22 cellular contexts compared by ENCODE assay signal in the genomic region with DNA sequence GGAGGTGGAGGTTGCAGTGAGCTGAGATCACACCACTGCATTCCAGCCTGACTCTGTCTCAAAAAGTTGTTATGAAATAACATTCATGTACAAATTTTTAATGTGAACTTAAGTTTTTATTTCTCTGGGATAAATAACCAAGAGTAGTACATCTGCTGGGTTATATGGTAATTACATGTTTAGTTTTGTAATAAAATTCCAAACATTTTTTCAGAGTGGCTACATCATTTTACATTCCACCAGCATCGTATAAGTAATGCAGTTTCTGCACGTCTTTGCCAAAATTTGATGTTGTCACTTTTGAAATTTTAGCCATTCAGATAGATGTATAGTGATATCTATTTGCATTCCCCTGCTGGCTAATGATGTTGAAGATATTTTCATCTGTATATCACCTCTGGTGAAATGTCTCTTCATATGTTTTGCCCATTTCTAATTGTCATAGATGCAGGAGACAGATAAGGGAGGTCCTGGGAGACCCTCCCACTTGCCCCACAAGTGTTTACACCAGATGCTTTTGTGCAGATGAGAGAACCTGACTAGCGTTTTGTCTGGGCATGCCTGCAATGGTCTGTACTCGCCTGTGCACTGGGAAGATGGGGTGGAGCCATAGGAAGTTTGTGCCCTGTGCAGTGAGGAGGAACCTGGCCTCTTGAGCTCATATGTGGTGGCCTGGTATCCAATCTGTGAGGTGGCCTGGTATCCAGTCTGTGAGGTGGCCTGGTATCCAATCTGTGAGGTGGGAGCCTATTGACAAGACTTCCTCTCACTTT. TPM values are rescaled to one million over a fixed set of nuclear protein-coding genes. Genes with fewer than 3 reads are reported as not detected.
DNase-seq lines count a peak whose midpoint lies in the region; ATAC-seq, FAIRE-seq and TF ChIP-seq lines count a peak whose summit lies in the region.
"Had no signal": no experiment of that assay in that cellular context is flagged by ENCODE, and none has a peak within 500 bp of the region (broad histone marks: within the 10 kb centered on the region; RNA-seq: fewer than 3 reads in every experiment).

No MANE protein-coding gene starts in this region.

- no peak for TF ChIP-seq EP300 in suprapubic skin (IDR thresholded peaks at IDR 0.05)

- peak; percentile 9 for DNase-seq in DMS 273 treated with DMSO at 0.1 percent for 48 hours (lab: John Stamatoyannopoulos, UW)
- DNase-seq in KBM-7, result peak; percentile 59
- DNase-seq in dedifferentiated amniotic fluid mesenchymal stem cell (ENCODE audit: extremely low spot score), result peak; percentile 73
- DNase-seq in keratinocyte (ENCODE audit: low read depth, low spot score), result no peak
- no peak for DNase-seq in 8988T
- no peak for DNase-seq in suprapubic skin (ENCODE audit: low spot score in 2 of 2)
- DNase-seq in stimulated activated effector memory CD8-positive, alpha-beta T cell treated with anti-CD3 and anti-CD28 coated beads, Interleukin-12 subunit alpha, Interleukin-12 subunit beta, amount 100 ng/mL, for 72 hours (ENCODE audit: low spot score in 2 of 2), result no peak
- DNase-seq: activated CD4-positive, CD25-positive, alpha-beta regulatory T cell; activated CD8-positive, alpha-beta memory T cell treated with anti-CD3 and anti-CD28 coated beads for 24 hours; activated naive CD8-positive, alpha-beta T cell treated with anti-CD3 and anti-CD28 coated beads, Interleukin-2, amount 10 ng/mL, durations not matched to agents 7 days and 5 days; endodermal cell; GF-D8; H7; naive B cell; NCI-H1436 treated with DMSO at 0.1 percent for 48 hours; stimulated activated CD4-positive, alpha-beta T cell treated with anti-CD3 and anti-CD28 coated beads, Interleukin-4, amount 100 ng/mL, for 4 hours; stimulated activated CD8-positive, alpha-beta memory T cell treated with anti-CD3 and anti-CD28 coated beads, Interleukin-4, amount 100 ng/mL, for 48 hours had no signal

- ATAC-seq in GM19455 (IDR thresholded peaks at IDR 0.05; ENCODE audit: unreplicated experiment), result no peak
- no peak for ATAC-seq in stimulated activated effector memory CD8-positive, alpha-beta T cell treated with anti-CD3 and anti-CD28 coated beads, Interleukin-12 subunit alpha, Interleukin-12 subunit beta, amount 100 ng/mL, for 72 hours

- H3K9me3 Mint-ChIP-seq in stimulated activated effector memory CD8-positive, alpha-beta T cell treated with anti-CD3 and anti-CD28 coated beads, Interleukin-12 subunit alpha, Interleukin-12 subunit beta, amount 100 ng/mL, for 72 hours, result peaks cover 21% of the 10 kb centered on the region

- H3K36me3 Mint-ChIP-seq in stimulated activated effector memory CD8-positive, alpha-beta T cell treated with anti-CD3 and anti-CD28 coated beads, Interleukin-12 subunit alpha, Interleukin-12 subunit beta, amount 100 ng/mL, for 72 hours, result no peaks in the 10 kb centered on the region

- H3K4me2 ChIP-seq in keratinocyte (ENCODE audit: control insufficient read depth, extremely low read depth, insufficient read depth, low read depth, low read length), result peak overlapping the region; percentile 23
- H3K4me2 ChIP-seq: smooth muscle cell had no signal

- H3K4me1 Mint-ChIP-seq in stimulated activated effector memory CD8-positive, alpha-beta T cell treated with anti-CD3 and anti-CD28 coated beads, Interleukin-12 subunit alpha, Interleukin-12 subunit beta, amount 100 ng/mL, for 72 hours, result no peaks in the 10 kb centered on the region
- H3K4me1 Mint-ChIP-seq: activated naive CD8-positive, alpha-beta T cell treated with anti-CD3 and anti-CD28 coated beads, Interleukin-2, amount 10 ng/mL, durations not matched to agents 7 days and 5 days; B cell; endodermal cell had no signal

- H3K9me1 ChIP-seq in keratinocyte (ENCODE audit: control insufficient read depth, extremely low read depth, insufficient read depth, low read length), result no peaks in the 10 kb centered on the region

- dilution Hi-C loops in keratinocyte (cut with MboI; ENCODE audit: extremely low pct_ligation_motif_present, low sequenced_read_pairs), result no loop called here

- 58% methylated on average over 4 of the region's 4 CpGs for WGBS in suprapubic skin

- H3K9me3 ChIP-seq in keratinocyte (ENCODE audit: control insufficient read depth, low read depth, low read length) (peaks cover 20% of the 10 kb centered on the region), suprapubic skin (peaks cover 13% of the 10 kb centered on the region)

- no peak overlapping the region for H3K4me3 Mint-ChIP-seq in stimulated activated effector memory CD8-positive, alpha-beta T cell treated with anti-CD3 and anti-CD28 coated beads, Interleukin-12 subunit alpha, Interleukin-12 subunit beta, amount 100 ng/mL, for 72 hours
- H3K4me3 Mint-ChIP-seq: activated naive CD8-positive, alpha-beta T cell treated with anti-CD3 and anti-CD28 coated beads, Interleukin-2, amount 10 ng/mL, durations not matched to agents 7 days and 5 days; activated T-helper 1 cell treated with anti-CD3 and anti-CD28 coated beads, Interleukin-12 subunit alpha, Interleukin-12 subunit beta, Interleukin-2, Interleukin-4 antibody, amounts not matched to agents 30 ng/mL and 10 ng/mL and 1 ng/mL, durations not matched to agents 14 hours and 24 hours and 36 hours; B cell; endodermal cell; naive B cell had no signal

- TF ChIP-seq CTCF in keratinocyte (optimal IDR thresholded peaks at IDR 0.05 in 1 of 3, IDR thresholded peaks at IDR 0.05 in 1 of 3, conservative IDR thresholded peaks at IDR 0.05 in 1 of 3; ENCODE audit: extremely low read depth in 1 of 3, insufficient read depth in 2 of 3, low read length in 3 of 3) (no peak), suprapubic skin (IDR thresholded peaks at IDR 0.05) (no peak)

- peak; percentile 91 for FAIRE-seq in keratinocyte (lab: Jason Lieb, UNC)

- peaks cover 14% of the 10 kb centered on the region for H3K4me1 ChIP-seq in keratinocyte (ENCODE audit: control insufficient read depth, extremely low read depth, insufficient read depth, low read length)
- no peaks in the 10 kb centered on the region for H3K4me1 ChIP-seq in suprapubic skin

- no peaks in the 10 kb centered on the region for H3K27me3 ChIP-seq in keratinocyte (ENCODE audit: control insufficient read depth, extremely low read depth, insufficient read depth, low read length)
- H3K27me3 ChIP-seq in suprapubic skin, result no peaks in the 10 kb centered on the region

- no peaks in the 10 kb centered on the region for H4K20me1 ChIP-seq in keratinocyte (ENCODE audit: control insufficient read depth, extremely low read depth, insufficient read depth, low read length)

- H3K27ac ChIP-seq in keratinocyte (ENCODE audit: control insufficient read depth, insufficient read depth, low read length) (peak overlapping the region; percentile 22), suprapubic skin (no peak overlapping the region)

- H3K79me2 ChIP-seq in keratinocyte (ENCODE audit: control insufficient read depth, insufficient read depth, low read length), result no peaks in the 10 kb centered on the region

- peak overlapping the region; percentile 73 for H2AFZ ChIP-seq in keratinocyte (ENCODE audit: control insufficient read depth, low read length)

- no peak overlapping the region for H3K27ac Mint-ChIP-seq in stimulated activated effector memory CD8-positive, alpha-beta T cell treated with anti-CD3 and anti-CD28 coated beads, Interleukin-12 subunit alpha, Interleukin-12 subunit beta, amount 100 ng/mL, for 72 hours
- H3K27ac Mint-ChIP-seq: activated naive CD8-positive, alpha-beta T cell treated with anti-CD3 and anti-CD28 coated beads, Interleukin-2, amount 10 ng/mL, durations not matched to agents 7 days and 5 days; activated T-helper 1 cell treated with anti-CD3 and anti-CD28 coated beads, Interleukin-12 subunit alpha, Interleukin-12 subunit beta, Interleukin-2, Interleukin-4 antibody, amounts not matched to agents 30 ng/mL and 10 ng/mL and 1 ng/mL, durations not matched to agents 14 hours and 24 hours and 36 hours; B cell; endodermal cell had no signal

- H3K36me3 ChIP-seq in keratinocyte (ENCODE audit: control insufficient read depth in 2 of 2, extremely low read depth in 1 of 2, insufficient read depth in 2 of 2, low read length in 2 of 2) (peaks cover 0 to 6% of the 10 kb centered on the region in 2 experiments), suprapubic skin (no peaks in the 10 kb centered on the region)

- H3K4me3 ChIP-seq in keratinocyte (ENCODE audit: control insufficient read depth in 2 of 3, extremely low read depth in 1 of 3, insufficient read depth in 2 of 3, low read depth in 1 of 3, low read length in 3 of 3) (no peak overlapping the region), suprapubic skin (no peak overlapping the region)
- H3K4me3 ChIP-seq: lung, smooth muscle cell had no signal

- no peak overlapping the region for H3K9ac ChIP-seq in keratinocyte (ENCODE audit: control insufficient read depth, extremely low read depth, insufficient read depth, low read length)

- in situ Hi-C loops in KBM-7 (cut with MboI; ENCODE audit: low pct_unique_long_range_greater_than_20kb, low sequenced_read_pairs), result no loop called here

- TF ChIP-seq POLR2A in suprapubic skin (IDR thresholded peaks at IDR 0.05), result no peak

RNA-seq across cellular contexts. Expression of gene KBTBD6, which starts 12.7 kb away (rescaled TPM):
- polyA plus RNA-seq in keratinocyte, result 4.1 to 4.9 TPM (median 4.7 TPM) in 3 replicates
- 1.6 TPM for polyA plus RNA-seq in keratinocyte (2011; ENCODE audit: low read depth)
- 2.1 and 3.3 TPM in 2 replicates for polyA plus RNA-seq in keratinocyte (2011; cell fraction: cytosol; rRNA removed)
- 4.8 and 5.5 TPM in 2 replicates for polyA plus RNA-seq in keratinocyte (2011; cell fraction: nucleus; rRNA removed)
- 2.7 and 5.5 TPM in 2 replicates for polyA plus RNA-seq in keratinocyte (2012; ENCODE audit: low replicate concordance)
- 8.9 to 14.3 TPM (median 11.4 TPM) in 3 replicates for polyA minus RNA-seq in keratinocyte
- 7.5 TPM for polyA minus RNA-seq in keratinocyte (2011; cell fraction: cytosol; rRNA and poly(A)+ RNA removed)
- polyA minus RNA-seq in keratinocyte (2011; cell fraction: nucleus; rRNA and poly(A)+ RNA removed), result 9.5 and 12.9 TPM in 2 replicates
- total RNA-seq in suprapubic skin, result 1 to 10 TPM; 3.7 to 7.3 (median 5.0) TPM

RNA-seq across cellular contexts. Expression of gene KBTBD7, which starts 49.0 kb away (rescaled TPM):
- 2.8 to 3.4 TPM (median 3.2 TPM) in 3 replicates for polyA plus RNA-seq in keratinocyte
- 0.82 TPM for polyA plus RNA-seq in keratinocyte (2011; ENCODE audit: low read depth)
- polyA plus RNA-seq in keratinocyte (2011; cell fraction: cytosol; rRNA removed), result 1.4 and 2.3 TPM in 2 replicates
- 3.0 and 3.9 TPM in 2 replicates for polyA plus RNA-seq in keratinocyte (2011; cell fraction: nucleus; rRNA removed)
- polyA plus RNA-seq in keratinocyte (2012; ENCODE audit: low replicate concordance), result 1.7 and 2.6 TPM in 2 replicates
- polyA minus RNA-seq in keratinocyte, result 4.3 to 11.4 TPM (median 9.8 TPM) in 3 replicates
- 4.2 TPM for polyA minus RNA-seq in keratinocyte (2011; cell fraction: cytosol; rRNA and poly(A)+ RNA removed)
- polyA minus RNA-seq in keratinocyte (2011; cell fraction: nucleus; rRNA and poly(A)+ RNA removed), result 6.1 and 8.2 TPM in 2 replicates
- total RNA-seq in suprapubic skin, result 1 to 10 TPM; 4.5 to 8.0 (median 6.0) TPM

Comparison
In these comparisons a context has a peak if more than half of its experiments do, and no peak if none do; other contexts are left out.
1. DNase-seq: peak in DMS 273 treated with DMSO at 0.1 percent for 48 hours (single experiment), KBM-7 (single experiment) and dedifferentiated amniotic fluid mesenchymal stem cell (single experiment); none in keratinocyte (single experiment), 8988T (single experiment), suprapubic skin (0 of 2) and stimulated activated effector memory CD8-positive, alpha-beta T cell treated with anti-CD3 and anti-CD28 coated beads, Interleukin-12 subunit alpha, Interleukin-12 subunit beta, amount 100 ng/mL, for 72 hours (0 of 2).